Comparison of ENCODE assay signal across 24 cellular contexts in the genomic region with DNA sequence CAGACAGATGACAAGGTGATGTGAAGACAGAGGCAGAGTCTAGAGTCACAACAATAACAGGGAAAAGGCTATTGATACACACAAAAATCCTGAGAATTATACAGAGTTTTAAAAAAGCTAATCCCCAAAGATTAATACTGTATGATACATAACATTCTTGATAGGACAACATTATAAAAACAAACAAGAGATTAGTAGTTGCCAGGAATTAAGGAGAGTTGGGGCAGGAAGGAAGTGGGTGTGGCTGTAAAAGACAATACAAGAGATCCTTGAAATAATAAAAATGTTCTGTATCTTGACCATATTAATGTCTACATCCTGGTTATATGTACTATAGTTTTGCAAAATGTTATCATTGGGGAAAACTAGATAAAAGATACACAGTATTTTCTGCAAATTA.
A peak's percentile ranks its signal among the peaks of the same experiment; 100 is the strongest.
DNase-seq lines count a peak whose midpoint lies in the region; ATAC-seq and TF ChIP-seq lines count a peak whose summit lies in the region.
"Had no signal": no experiment of that assay in that cellular context is flagged by ENCODE, and none has a peak within 500 bp of the region (broad histone marks: within the 10 kb centered on the region; RNA-seq: fewer than 3 reads in every experiment).

No MANE protein-coding gene starts in this region.

- H3K27ac ChIP-seq in CD4-positive, alpha-beta memory T cell (ENCODE audit: low read depth, low read length): no peak overlapping the region
- H3K27ac ChIP-seq: epithelial cell of prostate, psoas muscle, thoracic aorta had no signal

- no peak overlapping the region for H3K4me3 ChIP-seq in CD4-positive, alpha-beta memory T cell (ENCODE audit: low read length in 2 of 2)
- H3K4me3 ChIP-seq: psoas muscle, thoracic aorta had no signal

- peaks cover 34% of the 10 kb centered on the region for H3K4me1 ChIP-seq in CD4-positive, alpha-beta memory T cell (ENCODE audit: insufficient read depth, low read length)
- H3K4me1 ChIP-seq: psoas muscle had no signal

- H3K4me3 Mint-ChIP-seq in CD4-positive, alpha-beta memory T cell: peak overlapping the region; percentile 43 to 76 (median 64)
- no peak overlapping the region for H3K4me3 Mint-ChIP-seq in osteocyte (ENCODE audit: unreplicated experiment)
- H3K4me3 Mint-ChIP-seq: activated CD8-positive, alpha-beta T cell treated with anti-CD3 and anti-CD28 coated beads for 36 hours had no signal

- peaks cover 0 to 3% of the 10 kb centered on the region in 2 donors for H3K36me3 Mint-ChIP-seq in CD4-positive, alpha-beta memory T cell
- H3K36me3 Mint-ChIP-seq in osteocyte (ENCODE audit: unreplicated experiment): no peaks in the 10 kb centered on the region

- no peaks in the 10 kb centered on the region for H3K27me3 ChIP-seq in CD4-positive, alpha-beta memory T cell (ENCODE audit: insufficient read depth, low read length)

- H3K27ac Mint-ChIP-seq in CD4-positive, alpha-beta memory T cell: peak overlapping the region; percentile 38 to 84 (median 74)
- peak overlapping the region; percentile 72 for H3K27ac Mint-ChIP-seq in osteocyte (ENCODE audit: unreplicated experiment)
- H3K27ac Mint-ChIP-seq: activated CD8-positive, alpha-beta T cell treated with anti-CD3 and anti-CD28 coated beads for 36 hours had no signal

- ATAC-seq in GM21786 (IDR thresholded peaks at IDR 0.05; ENCODE audit: unreplicated experiment): no peak
- ATAC-seq: activated CD8-positive, alpha-beta T cell treated with anti-CD3 and anti-CD28 coated beads for 36 hours; psoas muscle had no signal

- peaks cover 0 to 2% (median 0%) of the 10 kb centered on the region in 8 donors for H3K9me3 Mint-ChIP-seq in CD4-positive, alpha-beta memory T cell
- no peaks in the 10 kb centered on the region for H3K9me3 Mint-ChIP-seq in osteocyte (ENCODE audit: unreplicated experiment)
- H3K9me3 Mint-ChIP-seq: activated CD8-positive, alpha-beta T cell treated with anti-CD3 and anti-CD28 coated beads for 36 hours had no signal

- POLR2A ChIA-PET in CD4-positive, alpha-beta memory T cell (lab: Charles Lee; ENCODE audit: partially characterized antibody): no interaction called here

- intact Hi-C loops in CD4-positive, alpha-beta memory T cell (cut with micrococcal nuclease): no loop called here

- no peaks in the 10 kb centered on the region for H3K27me3 Mint-ChIP-seq in CD4-positive, alpha-beta memory T cell
- H3K27me3 Mint-ChIP-seq in osteocyte (ENCODE audit: unreplicated experiment): no peaks in the 10 kb centered on the region
- H3K27me3 Mint-ChIP-seq: activated CD8-positive, alpha-beta T cell treated with anti-CD3 and anti-CD28 coated beads for 36 hours had no signal

- CTCF ChIA-PET in CD4-positive, alpha-beta memory T cell (lab: Charles Lee; ENCODE audit: partially characterized antibody): interaction anchor here (0.9 kb wide), 1 partner anchor 9 kb away, joined by 3 read pairs; no protein-coding TSS in a partner anchor

- no peak for DNase-seq in CD4-positive, alpha-beta memory T cell
- peak; percentile 22 for DNase-seq in M059J (ENCODE audit: low read depth)
- peak; percentile 57 for DNase-seq in dermis blood vessel endothelial cell
- DNase-seq in osteocyte (ENCODE audit: extremely low spot score, unreplicated experiment): no peak
- no peak for DNase-seq in SHP77 (lab: John Stamatoyannopoulos, UW)
- no peak for DNase-seq in retina
- no peak for DNase-seq in activated CD4-positive, alpha-beta T cell treated with anti-CD3 and anti-CD28 coated beads for 1 hour
- DNase-seq: activated CD8-positive, alpha-beta T cell treated with anti-CD3 and anti-CD28 coated beads for 36 hours; activated naive CD4-positive, alpha-beta T cell; amygdala; caudate nucleus; foreskin melanocyte; hippocampal formation; IMR-90; MM.1S; NCI-H1436; NCI-H510A; psoas muscle; stimulated activated CD4-positive, alpha-beta T cell treated with anti-CD3 and anti-CD28 coated beads, Interleukin-2, amount 100 ng/mL, for 48 hours; stimulated activated naive CD4-positive, alpha-beta T cell treated with Interleukin-2 at 50 U/mL for 16 hours; T-helper 2 cell had no signal

- TF ChIP-seq CTCF in osteocyte (IDR thresholded peaks at IDR 0.05): no peak

- no peaks in the 10 kb centered on the region for H3K9me3 ChIP-seq in CD4-positive, alpha-beta memory T cell (ENCODE audit: control insufficient read depth in 1 of 2, low read length in 2 of 2)
- H3K9me3 ChIP-seq: psoas muscle, thoracic aorta had no signal

- no peaks in the 10 kb centered on the region for H3K36me3 ChIP-seq in CD4-positive, alpha-beta memory T cell (ENCODE audit: insufficient read depth, low read length)
- H3K36me3 ChIP-seq: thoracic aorta had no signal

- H3K4me1 Mint-ChIP-seq in CD4-positive, alpha-beta memory T cell: peaks cover 27 to 34% (median 31%) of the 10 kb centered on the region in 4 donors
- H3K4me1 Mint-ChIP-seq in osteocyte (ENCODE audit: unreplicated experiment): peaks cover 34% of the 10 kb centered on the region

Comparison
In these comparisons a context has a peak if more than half of its experiments do, and no peak if none do; other contexts are left out.
1. DNase-seq: peak in M059J (single experiment) and dermis blood vessel endothelial cell (single experiment); none in CD4-positive, alpha-beta memory T cell (0 of 5), osteocyte (single experiment), SHP77 (0 of 2), retina (single experiment) and activated CD4-positive, alpha-beta T cell treated with anti-CD3 and anti-CD28 coated beads for 1 hour (single experiment).